Comparison of ENCODE assay signal across 12 cellular contexts in the genomic region with DNA sequence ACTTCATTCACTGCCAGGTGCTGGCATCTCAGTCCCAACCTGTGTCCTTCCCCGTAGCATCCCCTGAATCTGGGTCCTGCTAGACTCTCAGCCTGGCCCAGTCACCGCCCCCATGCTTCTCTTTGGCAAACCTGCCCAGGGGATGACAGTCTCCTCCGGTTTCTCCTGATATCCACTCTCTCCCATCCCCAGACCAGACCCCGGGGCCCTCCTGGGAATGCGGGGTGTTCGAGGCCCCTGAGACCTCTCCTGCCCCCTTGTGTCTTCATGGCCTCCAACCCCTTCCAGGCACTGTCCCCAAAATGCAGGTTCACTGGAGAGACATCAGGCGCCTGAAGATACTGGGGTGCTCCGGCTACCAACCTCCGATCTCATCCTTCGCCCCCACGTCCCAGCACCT. TPM values are rescaled to one million over a fixed set of nuclear protein-coding genes. Genes with fewer than 3 reads are reported as not detected.
DNase-seq lines count a peak whose midpoint lies in the region; ATAC-seq, FAIRE-seq and TF ChIP-seq lines count a peak whose summit lies in the region.
"Had no signal": no experiment of that assay in that cellular context is flagged by ENCODE, and none has a peak within 500 bp of the region (broad histone marks: within the 10 kb centered on the region; RNA-seq: fewer than 3 reads in every experiment).

No MANE protein-coding gene starts in this region.

- 0 out of 2 replicates have a peak, but pooled peaks cover 3% of the 10 kb centered on the region for H3K79me1 ChIP-seq in H1 (ENCODE audit: low read depth, low read length)

- TF ChIP-seq CTCF in H1 (IDR thresholded peaks at IDR 0.05; ENCODE audit: control extremely low read depth in 1 of 3, insufficient read depth in 1 of 3, low read depth in 1 of 3, low read length in 3 of 3) (peak in 2 of 3 experiments; percentile 37 to 48; a peak in 2 of 4 replicates), osteoblast (IDR thresholded peaks at IDR 0.05; ENCODE audit: extremely low read depth, low read depth, low read length) (no peak)

- FAIRE-seq in H1 (lab: Jason Lieb, UNC), result no peak
- FAIRE-seq: urothelium cell line had no signal

- H3K9me3 ChIP-seq in NT2/D1 (ENCODE audit: insufficient read depth, low read length) (no peaks in the 10 kb centered on the region), H1 (ENCODE audit: insufficient read depth in 2 of 2, low read depth in 1 of 2, low read length in 1 of 2) (no peaks in the 10 kb centered on the region), osteoblast (ENCODE audit: low read depth, low read length) (no peaks in the 10 kb centered on the region)
- H3K9me3 ChIP-seq: esophagus muscularis mucosa had no signal

- H3K56ac ChIP-seq in H1 (replicated peaks; ENCODE audit: insufficient read length, low read depth, low read length), result no peak overlapping the region

- H4K20me1 ChIP-seq in H1 (replicated peaks in 1 of 2; ENCODE audit: control insufficient read depth in 1 of 2, insufficient read depth in 2 of 2, low read length in 2 of 2), result peaks cover 0 to 4% of the 10 kb centered on the region in 2 experiments
- no peaks in the 10 kb centered on the region for H4K20me1 ChIP-seq in osteoblast (ENCODE audit: insufficient read depth, low read length)

- no peaks in the 10 kb centered on the region for H3K4me1 Mint-ChIP-seq in T-helper 2 cell treated with Interferon-gamma antibody and Interleukin-4, amounts not matched to agents 5 μg/mL and 100 μg/mL, for 36 hours (ENCODE audit: low read depth)

- H2BK20ac ChIP-seq in H1 (ENCODE audit: low read length), result no peak overlapping the region

- peaks cover 0 to 4% of the 10 kb centered on the region in 2 experiments; a peak in 1 of 4 replicates for H3K79me2 ChIP-seq in H1 (ENCODE audit: control insufficient read depth in 1 of 2, insufficient read depth in 2 of 2, low read length in 2 of 2)
- H3K79me2 ChIP-seq in osteoblast (ENCODE audit: insufficient read depth, low read length), result no peaks in the 10 kb centered on the region

- H2AFZ ChIP-seq in H1 (ENCODE audit: low read length) (no peak overlapping the region), osteoblast (ENCODE audit: low read length) (peak overlapping the region; percentile 41)

- no peaks in the 10 kb centered on the region for H3K36me3 ChIP-seq in NT2/D1 (ENCODE audit: insufficient read depth, insufficient read length, low read length)
- H3K36me3 ChIP-seq in H1 (ENCODE audit: control insufficient read depth in 2 of 4, insufficient read depth in 4 of 4, low read length in 3 of 4), result no peaks in the 10 kb centered on the region
- H3K36me3 ChIP-seq in osteoblast (ENCODE audit: insufficient read depth, low read length), result no peaks in the 10 kb centered on the region
- H3K36me3 ChIP-seq: esophagus muscularis mucosa had no signal

- H3K23ac ChIP-seq in H1 (ENCODE audit: insufficient read length), result no peak overlapping the region

- H3K27me3 Mint-ChIP-seq in T-helper 2 cell treated with Interferon-gamma antibody and Interleukin-4, amounts not matched to agents 5 μg/mL and 100 μg/mL, for 36 hours (ENCODE audit: low read depth), result peaks cover 49% of the 10 kb centered on the region

- TF ChIP-seq EP300 in H1 (IDR thresholded peaks at IDR 0.05; ENCODE audit: borderline replicate concordance in 1 of 2, low read depth in 2 of 2, low read length in 2 of 2), result no peak

- DNase-seq in T-helper 2 cell treated with Interferon-gamma antibody and Interleukin-4, amounts not matched to agents 5 μg/mL and 100 μg/mL, for 36 hours (ENCODE audit: low spot score), result no peak
- no peak for DNase-seq in T-helper 2 cell
- no peak for DNase-seq in NT2/D1 (ENCODE audit: low read depth, low spot score)
- DNase-seq in H1 (ENCODE audit: low read depth in 1 of 2, low spot score in 2 of 2), result peak in 1 of 2 experiments; percentile 65
- no peak for DNase-seq in osteoblast (ENCODE audit: insufficient read length, low spot score, missing footprints)
- DNase-seq in NCI-H510A (lab: John Stamatoyannopoulos, UW), result no peak
- DNase-seq in stimulated activated CD4-positive, alpha-beta T cell treated with anti-CD3 and anti-CD28 coated beads, Interleukin-12 subunit alpha, Interleukin-12 subunit beta, amount 100 ng/mL, for 4 hours, result no peak
- DNase-seq: NCI-H2081 treated with DMSO at 0.1 percent for 48 hours had no signal

- no peaks in the 10 kb centered on the region for H3K36me3 Mint-ChIP-seq in T-helper 2 cell treated with Interferon-gamma antibody and Interleukin-4, amounts not matched to agents 5 μg/mL and 100 μg/mL, for 36 hours (ENCODE audit: low read depth)

- no peak overlapping the region for H3K4ac ChIP-seq in H1 (replicated peaks; ENCODE audit: insufficient read length, low read depth, low read length)

- no peak overlapping the region; the same call in 1 of the 2 replicates for H2BK15ac ChIP-seq in H1 (ENCODE audit: low read length)

- H2BK12ac ChIP-seq in H1 (ENCODE audit: low read depth, low read length), result no peak overlapping the region

- H3K14ac ChIP-seq in H1 (ENCODE audit: insufficient read length), result no peak overlapping the region

- H3K4me2 ChIP-seq in H1 (ENCODE audit: insufficient read depth in 1 of 2, low read depth in 2 of 2, low read length in 2 of 2) (peak overlapping the region; percentile 61 to 66), osteoblast (ENCODE audit: insufficient read depth, low read length) (peak overlapping the region; percentile 73)

- H3K23me2 ChIP-seq in H1 (ENCODE audit: low read depth, low read length), result peaks cover 1% of the 10 kb centered on the region; the same call in 1 of the 2 replicates

- H2BK5ac ChIP-seq in H1 (ENCODE audit: low read depth, low read length), result no peak overlapping the region

- H3K27ac Mint-ChIP-seq in T-helper 2 cell treated with Interferon-gamma antibody and Interleukin-4, amounts not matched to agents 5 μg/mL and 100 μg/mL, for 36 hours, result no peak overlapping the region

- peak overlapping the region; percentile 52 for H3K4me3 Mint-ChIP-seq in T-helper 2 cell treated with Interferon-gamma antibody and Interleukin-4, amounts not matched to agents 5 μg/mL and 100 μg/mL, for 36 hours

- H2BK120ac ChIP-seq in H1 (replicated peaks; ENCODE audit: low read depth, low read length), result no peak overlapping the region

- POLR2A ChIA-PET in H1 (lab: Charles Lee; ENCODE audit: partially characterized antibody), result interaction anchor here (1.4 to 1.6 kb wide), 2 partner anchors 24 to 25 kb away, joined by 3 to 6 read pairs; a partner anchor contains a TSS

- ATAC-seq in HG02970 (IDR thresholded peaks at IDR 0.05; ENCODE audit: low FRiP score, unreplicated experiment), result no peak

- TF ChIP-seq POLR2A in H1 (IDR thresholded peaks at IDR 0.05; ENCODE audit: control extremely low read depth in 1 of 2, low read depth in 2 of 2, low read length in 2 of 2), result no peak

- 23% methylated on average over 11 of the region's 11 CpGs; no CpG with 5 or more reads in 1 of the 2 experiments for WGBS in H1 (ENCODE audit: extremely low coverage in 1 of 2, insufficient coverage in 1 of 2, insufficient read length in 1 of 2, insufficient replicate concordance in 2 of 2, low coverage in 1 of 2, low lambda C conversion rate in 2 of 2, missing lambda C conversion rate in 1 of 2), 2 experiments

- no peak overlapping the region for H4K8ac ChIP-seq in H1 (ENCODE audit: extremely low read depth, insufficient read depth, low read length)

- peak overlapping the region; percentile 56; the same call in 1 of the 2 replicates for H2AK5ac ChIP-seq in H1 (ENCODE audit: low read depth, low read length)

- peak overlapping the region; percentile 74 for H3K9ac ChIP-seq in NT2/D1 (ENCODE audit: insufficient read length, low read depth)
- H3K9ac ChIP-seq in H1 (replicated peaks in 1 of 4; ENCODE audit: extremely low read depth in 1 of 4, low read depth in 3 of 4, low read length in 3 of 4), result no peak overlapping the region

- H3K18ac ChIP-seq in H1 (ENCODE audit: extremely low read depth, low read length), result no peak overlapping the region; the same call in 1 of the 2 replicates

- peak overlapping the region; percentile 38 for H3K4me3 ChIP-seq in NT2/D1 (ENCODE audit: insufficient read length, low read depth)
- peak overlapping the region; percentile 36 to 63 (median 42) for H3K4me3 ChIP-seq in H1 (ENCODE audit: extremely low read depth in 1 of 4, insufficient read depth in 2 of 4, low read depth in 3 of 4, low read length in 4 of 4)
- H3K4me3 ChIP-seq in osteoblast (ENCODE audit: insufficient read depth, low read length), result peak overlapping the region; percentile 63

- H3K27ac ChIP-seq in H1 (ENCODE audit: low read depth, low read length) (no peak overlapping the region), osteoblast (ENCODE audit: low read depth, low read length) (no peak overlapping the region)
- H3K27ac ChIP-seq: esophagus muscularis mucosa, HL-60 had no signal

- CTCF ChIA-PET in H1 (lab: Charles Lee; ENCODE audit: partially characterized antibody), result interaction anchor here (3.9 kb wide), 1 partner anchor 24 kb away, joined by 21 read pairs; a partner anchor contains a TSS

- no peak overlapping the region for H4K91ac ChIP-seq in H1 (replicated peaks; ENCODE audit: insufficient read length, low read length)

- H3K27me3 ChIP-seq in NT2/D1 (ENCODE audit: insufficient read depth, insufficient read length) (peaks cover 22% of the 10 kb centered on the region), H1 (replicated peaks in 1 of 4; ENCODE audit: control insufficient read depth in 3 of 4, extremely low read depth in 1 of 4, insufficient read depth in 3 of 4, low read length in 3 of 4) (no peaks in the 10 kb centered on the region; a peak in 2 of 7 replicates), osteoblast (ENCODE audit: insufficient read depth, low read length) (peaks cover 13% of the 10 kb centered on the region)

- H3K4me1 ChIP-seq in NT2/D1 (ENCODE audit: insufficient read depth, insufficient read length) (peaks cover 17% of the 10 kb centered on the region), H1 (replicated peaks in 1 of 4; ENCODE audit: control insufficient read depth in 3 of 4, insufficient read depth in 4 of 4, low read length in 3 of 4) (peaks cover 4 to 18% (median 6%) of the 10 kb centered on the region in 4 experiments), osteoblast (ENCODE audit: insufficient read depth, low read length) (peaks cover 32% of the 10 kb centered on the region)

- H3K9me3 Mint-ChIP-seq in T-helper 2 cell treated with Interferon-gamma antibody and Interleukin-4, amounts not matched to agents 5 μg/mL and 100 μg/mL, for 36 hours, result no peaks in the 10 kb centered on the region

- no peak overlapping the region for H4K5ac ChIP-seq in H1 (ENCODE audit: insufficient read length, low read depth, low read length)

- peak; percentile 12 to 43; a peak in 2 of 4 replicates for TF ChIP-seq RAD21 in H1 (IDR thresholded peaks at IDR 0.05 in 1 of 2, conservative IDR thresholded peaks at IDR 0.05 in 1 of 2; ENCODE audit: low read depth in 2 of 2, low read length in 2 of 2)

RNA-seq across cellular contexts. Expression of a gene that starts 0.5 kb away (rescaled TPM):
- total RNA-seq in H1 (2021; fragmentation: NEBNext Ultra II Directional; extraction: Animal tissue kit (Norgen Biotek cat#: 25700)), result 18.0 and 20.2 TPM in 2 replicates
- polyA plus RNA-seq in H1 (2011; rRNA removed), result 8.9 and 14.6 TPM in 2 replicates
- polyA plus RNA-seq in H1 (2011; cell fraction: cytosol; rRNA removed), result 11.0 TPM
- polyA plus RNA-seq in H1 (2011; cell fraction: nucleus; rRNA removed), result 35.1 TPM
- polyA plus RNA-seq in H1 (2012, experiment 1 of 2), result 10.7 to 16.1 TPM (median 14.3 TPM) in 4 replicates
- polyA plus RNA-seq in H1 (2012, experiment 2 of 2), result 5.6 TPM
- polyA plus RNA-seq in H1 (2013, experiment 1 of 2), result 10.6 TPM
- polyA plus RNA-seq in H1 (2013, experiment 2 of 2), result 11.2 TPM
- 10.7 and 12.1 TPM in 2 replicates for polyA minus RNA-seq in H1 (2011; rRNA and poly(A)+ RNA removed)
- polyA minus RNA-seq in H1 (2011; cell fraction: cytosol; rRNA and poly(A)+ RNA removed), result 9.2 TPM
- polyA minus RNA-seq in H1 (2011; cell fraction: nucleus; rRNA and poly(A)+ RNA removed), result 11.6 TPM
- total RNA-seq in osteoblast, result 0.72 and 2.9 TPM in 2 replicates

RNA-seq across cellular contexts. Expression of a gene that starts 23.5 kb away (rescaled TPM):
- total RNA-seq in H1 (2021; fragmentation: NEBNext Ultra II Directional; extraction: Animal tissue kit (Norgen Biotek cat#: 25700)), result 32.3 and 39.2 TPM in 2 replicates
- polyA plus RNA-seq in H1 (2011; rRNA removed), result 25.8 and 32.1 TPM in 2 replicates
- polyA plus RNA-seq in H1 (2011; cell fraction: cytosol; rRNA removed), result 32.7 TPM
- 52.9 TPM for polyA plus RNA-seq in H1 (2011; cell fraction: nucleus; rRNA removed)
- polyA plus RNA-seq in H1 (2012, experiment 1 of 2), result 44.8 to 51.5 TPM (median 47.5 TPM) in 4 replicates
- 16.4 TPM for polyA plus RNA-seq in H1 (2012, experiment 2 of 2)
- polyA plus RNA-seq in H1 (2013, experiment 1 of 2), result 39.8 TPM
- polyA plus RNA-seq in H1 (2013, experiment 2 of 2), result 42.0 TPM
- polyA minus RNA-seq in H1 (2011; rRNA and poly(A)+ RNA removed), result 14.5 and 27.1 TPM in 2 replicates
- 16.4 TPM for polyA minus RNA-seq in H1 (2011; cell fraction: cytosol; rRNA and poly(A)+ RNA removed)
- polyA minus RNA-seq in H1 (2011; cell fraction: nucleus; rRNA and poly(A)+ RNA removed), result 12.5 TPM
- total RNA-seq in osteoblast, result 26.8 and 30.6 TPM in 2 replicates

RNA-seq across cellular contexts. Expression of a gene that starts 24.9 kb away (rescaled TPM):
- total RNA-seq in H1 (2021; fragmentation: NEBNext Ultra II Directional; extraction: Animal tissue kit (Norgen Biotek cat#: 25700)), result 2.9 and 3.1 TPM in 2 replicates
- 6.6 and 9.8 TPM in 2 replicates for polyA plus RNA-seq in H1 (2011; rRNA removed)
- 5.6 TPM for polyA plus RNA-seq in H1 (2011; cell fraction: cytosol; rRNA removed)
- polyA plus RNA-seq in H1 (2011; cell fraction: nucleus; rRNA removed), result 9.9 TPM
- polyA plus RNA-seq in H1 (2012, experiment 1 of 2), result 1.2 to 4.1 TPM (median 3.8 TPM) in 4 replicates
- polyA plus RNA-seq in H1 (2012, experiment 2 of 2), result 5.2 TPM
- polyA plus RNA-seq in H1 (2013, experiment 1 of 2), result 2.6 TPM
- polyA plus RNA-seq in H1 (2013, experiment 2 of 2), result 2.5 TPM
- 2.3 and 2.9 TPM in 2 replicates for polyA minus RNA-seq in H1 (2011; rRNA and poly(A)+ RNA removed)
- 1.7 TPM for polyA minus RNA-seq in H1 (2011; cell fraction: cytosol; rRNA and poly(A)+ RNA removed)
- 2.2 TPM for polyA minus RNA-seq in H1 (2011; cell fraction: nucleus; rRNA and poly(A)+ RNA removed)
- 45.6 and 47.7 TPM in 2 replicates for total RNA-seq in osteoblast

RNA-seq across cellular contexts. Expression of a gene that starts 52.3 kb away (rescaled TPM):
- 29.0 and 29.6 TPM in 2 replicates for total RNA-seq in H1 (2021; fragmentation: NEBNext Ultra II Directional; extraction: Animal tissue kit (Norgen Biotek cat#: 25700))
- 4.8 and 8.3 TPM in 2 replicates for polyA plus RNA-seq in H1 (2011; rRNA removed)
- polyA plus RNA-seq in H1 (2011; cell fraction: cytosol; rRNA removed), result 3.2 TPM
- polyA plus RNA-seq in H1 (2011; cell fraction: nucleus; rRNA removed), result 20.7 TPM
- polyA plus RNA-seq in H1 (2012, experiment 1 of 2), result 23.3 to 31.8 TPM (median 27.5 TPM) in 4 replicates
- polyA plus RNA-seq in H1 (2012, experiment 2 of 2), result 13.9 TPM
- polyA plus RNA-seq in H1 (2013, experiment 1 of 2), result 18.4 TPM
- 18.0 TPM for polyA plus RNA-seq in H1 (2013, experiment 2 of 2)
- 3.2 and 4.1 TPM in 2 replicates for polyA minus RNA-seq in H1 (2011; rRNA and poly(A)+ RNA removed)
- polyA minus RNA-seq in H1 (2011; cell fraction: cytosol; rRNA and poly(A)+ RNA removed), result 8.7 TPM
- 9.1 TPM for polyA minus RNA-seq in H1 (2011; cell fraction: nucleus; rRNA and poly(A)+ RNA removed)
- 2.2 and 2.9 TPM in 2 replicates for total RNA-seq in osteoblast

Comparison
In these comparisons a context has a peak if more than half of its experiments do, and no peak if none do; other contexts are left out.
1. RNA of a gene that starts 24.9 kb away (total RNA-seq): 45.6 to 47.7 TPM in osteoblast; 2.9 to 3.1 TPM in H1; every median in the first group is over 10 times any median in the second.
2. Peak in every context shown above with its lines, with median percentiles within 50 percentile points of each other: H3K4me3 ChIP-seq.